8 cellular contexts compared by ENCODE assay signal in genomic region chr4:12724520-12724919, GRCh38.
DNase-seq lines count a peak whose midpoint lies in the region; ATAC-seq, FAIRE-seq and TF ChIP-seq lines count a peak whose summit lies in the region.

No MANE protein-coding gene starts in this region.

- no peak overlapping the region for H3K4me3 Mint-ChIP-seq in activated naive CD4-positive, alpha-beta T cell treated with anti-CD3 and anti-CD28 coated beads for 36 hours

- H3K27ac Mint-ChIP-seq in activated naive CD4-positive, alpha-beta T cell treated with anti-CD3 and anti-CD28 coated beads for 36 hours, result no peak overlapping the region

- H3K4me1 ChIP-seq in RWPE2 (ENCODE audit: insufficient read depth, poor library complexity, severe bottlenecking), result no peaks in the 10 kb centered on the region

- H3K9me3 ChIP-seq in RWPE2 (ENCODE audit: severe bottlenecking), result no peaks in the 10 kb centered on the region

- H3K4me3 ChIP-seq in RWPE2 (ENCODE audit: severe bottlenecking), result no peak overlapping the region

- ATAC-seq in GM18858 (IDR thresholded peaks at IDR 0.05; ENCODE audit: unreplicated experiment), result peak; percentile 43
- ATAC-seq in RWPE2 (ENCODE audit: low read depth), result no peak
- ATAC-seq in left cardiac atrium, result peak; percentile 44 to 53
- no peak for ATAC-seq in HG03442 (IDR thresholded peaks at IDR 0.05; ENCODE audit: unreplicated experiment)
- no peak for ATAC-seq in GM21526 (IDR thresholded peaks at IDR 0.05; ENCODE audit: low FRiP score, unreplicated experiment)

- no peak overlapping the region for H3K27ac ChIP-seq in 22Rv1
- no peak overlapping the region for H3K27ac ChIP-seq in RWPE2 (ENCODE audit: poor library complexity, severe bottlenecking)

- no peaks in the 10 kb centered on the region for H3K9me3 Mint-ChIP-seq in activated naive CD4-positive, alpha-beta T cell treated with anti-CD3 and anti-CD28 coated beads for 36 hours

- DNase-seq in RWPE2 (ENCODE audit: low spot score), result no peak
- no peak for DNase-seq in left cardiac atrium
- no peak for DNase-seq in H54 (ENCODE audit: insufficient read length, low spot score)
- no peak for DNase-seq in activated naive CD4-positive, alpha-beta T cell treated with anti-CD3 and anti-CD28 coated beads for 36 hours

- H3K36me3 Mint-ChIP-seq in activated naive CD4-positive, alpha-beta T cell treated with anti-CD3 and anti-CD28 coated beads for 36 hours (ENCODE audit: low read depth), result no peaks in the 10 kb centered on the region

- no peaks in the 10 kb centered on the region for H3K27me3 ChIP-seq in RWPE2 (ENCODE audit: insufficient read depth, poor library complexity, severe bottlenecking)

- H3K36me3 ChIP-seq in RWPE2 (ENCODE audit: low read depth), result no peaks in the 10 kb centered on the region

- H3K27me3 Mint-ChIP-seq in activated naive CD4-positive, alpha-beta T cell treated with anti-CD3 and anti-CD28 coated beads for 36 hours (ENCODE audit: low read depth), result peaks cover 32% of the 10 kb centered on the region

- no peak for FAIRE-seq in H54 (lab: Jason Lieb, UNC)

- no peaks in the 10 kb centered on the region for H3K4me1 Mint-ChIP-seq in activated naive CD4-positive, alpha-beta T cell treated with anti-CD3 and anti-CD28 coated beads for 36 hours (ENCODE audit: low read depth)

- CTCF ChIA-PET in activated naive CD4-positive, alpha-beta T cell treated with anti-CD3 and anti-CD28 coated beads for 36 hours (lab: Charles Lee), result interaction anchor here (1.5 kb wide), 1 partner anchor 13 kb away, joined by 4 read pairs; no protein-coding TSS in a partner anchor

- TF ChIP-seq CTCF in 22Rv1 (IDR thresholded peaks at IDR 0.05), result peak; percentile 77
- TF ChIP-seq CTCF in RWPE2 (IDR thresholded peaks at IDR 0.05; ENCODE audit: poor library complexity, severe bottlenecking), result peak; percentile 79

- TF ChIP-seq POLR2A in H54 (IDR thresholded peaks at IDR 0.05; ENCODE audit: low read depth, low read length), result no peak

- intact Hi-C loops in left cardiac atrium (cut with DNase I), result no loop called here
- intact Hi-C loops in activated naive CD4-positive, alpha-beta T cell treated with anti-CD3 and anti-CD28 coated beads for 36 hours (cut with micrococcal nuclease), result loop anchor here (1.0 kb wide), 1 partner anchor 825 kb away; no protein-coding TSS in a partner anchor

Comparison
In these comparisons a context has a peak if more than half of its experiments do, and no peak if none do; other contexts are left out.
1. ATAC-seq: peak in GM18858 (single experiment) and left cardiac atrium (2 of 2); none in RWPE2 (single experiment), HG03442 (single experiment) and GM21526 (single experiment).